8 cellular contexts compared by ENCODE assay signal in genomic region chr2:109516445-109517117, GRCh38.
DNase-seq lines count a peak whose midpoint lies in the region; ATAC-seq and TF ChIP-seq lines count a peak whose summit lies in the region.

No MANE protein-coding gene starts in this region.

- peaks cover 11% of the 10 kb centered on the region for H3K4me1 ChIP-seq in mesenchymal stem cell (ENCODE audit: control insufficient read depth, insufficient read depth, low read depth, low read length)

- ATAC-seq in HG03097 (IDR thresholded peaks at IDR 0.05; ENCODE audit: low FRiP score, unreplicated experiment): no peak

- intact Hi-C loops in activated CD4-positive, alpha-beta memory T cell treated with anti-CD3 and anti-CD28 coated beads for 36 hours (cut with micrococcal nuclease): no loop called here

- 24% methylated on average over 20 of the region's 20 CpGs for WGBS in mesenchymal stem cell

- H3K36me3 Mint-ChIP-seq in activated CD4-positive, alpha-beta memory T cell treated with anti-CD3 and anti-CD28 coated beads for 36 hours: no peaks in the 10 kb centered on the region
- H3K36me3 Mint-ChIP-seq in activated CD4-positive, alpha-beta memory T cell treated with anti-CD3 and anti-CD28 coated beads, Interleukin-2, amount 10 ng/mL, durations not matched to agents 7 days and 5 days (ENCODE audit: low read depth): no peaks in the 10 kb centered on the region
- H3K36me3 Mint-ChIP-seq in brain: no peaks in the 10 kb centered on the region

- peak overlapping the region; percentile 26 for H3K4me2 ChIP-seq in mesenchymal stem cell (ENCODE audit: low read length, poor library complexity, severe bottlenecking)

- no peaks in the 10 kb centered on the region for H3K9me3 ChIP-seq in mesenchymal stem cell (ENCODE audit: control insufficient read depth, low read length)

- no peak overlapping the region for H3K14ac ChIP-seq in mesenchymal stem cell (ENCODE audit: low read length in 2 of 2)

- no peaks in the 10 kb centered on the region for H3K79me1 ChIP-seq in mesenchymal stem cell (replicated peaks; ENCODE audit: low read length, poor library complexity, severe bottlenecking)

- H2AFZ ChIP-seq in mesenchymal stem cell (ENCODE audit: low read depth, low read length): peak overlapping the region; percentile 6

- peak; percentile 45 to 79 for TF ChIP-seq CTCF in brain (conservative IDR thresholded peaks at IDR 0.05)

- H2BK15ac ChIP-seq in mesenchymal stem cell (ENCODE audit: low read depth, poor library complexity, severe bottlenecking): no peak overlapping the region

- H3K18ac ChIP-seq in mesenchymal stem cell (ENCODE audit: low read depth in 1 of 2, low read length in 2 of 2): no peak overlapping the region

- H3K4me3 ChIP-seq in mesenchymal stem cell (ENCODE audit: insufficient read depth in 1 of 2, low read depth in 1 of 2, low read length in 2 of 2): no peak overlapping the region

- no peaks in the 10 kb centered on the region for H3K27me3 Mint-ChIP-seq in activated CD4-positive, alpha-beta memory T cell treated with anti-CD3 and anti-CD28 coated beads for 36 hours
- peaks cover 7% of the 10 kb centered on the region for H3K27me3 Mint-ChIP-seq in activated CD4-positive, alpha-beta memory T cell treated with anti-CD3 and anti-CD28 coated beads, Interleukin-2, amount 10 ng/mL, durations not matched to agents 7 days and 5 days
- peaks cover 8% of the 10 kb centered on the region for H3K27me3 Mint-ChIP-seq in brain

- H4K8ac ChIP-seq in mesenchymal stem cell (ENCODE audit: low read length): peak overlapping the region; percentile 31

- H4K91ac ChIP-seq in mesenchymal stem cell (ENCODE audit: low read length): no peak overlapping the region

- H2BK5ac ChIP-seq in mesenchymal stem cell (ENCODE audit: low read depth, low read length, poor library complexity, severe bottlenecking): no peak overlapping the region

- H2BK12ac ChIP-seq in mesenchymal stem cell (ENCODE audit: low read length in 2 of 2): no peak overlapping the region

- no peaks in the 10 kb centered on the region for H3K9me3 Mint-ChIP-seq in activated CD4-positive, alpha-beta memory T cell treated with anti-CD3 and anti-CD28 coated beads for 36 hours
- H3K9me3 Mint-ChIP-seq in activated CD4-positive, alpha-beta memory T cell treated with anti-CD3 and anti-CD28 coated beads, Interleukin-2, amount 10 ng/mL, durations not matched to agents 7 days and 5 days: no peaks in the 10 kb centered on the region
- H3K9me3 Mint-ChIP-seq in brain: peaks cover 0 to 2% (median 0%) of the 10 kb centered on the region in 5 experiments

- H3K27me3 ChIP-seq in mesenchymal stem cell (ENCODE audit: control insufficient read depth in 1 of 2, insufficient read depth in 1 of 2, low read length in 2 of 2): peaks cover 0 to 28% of the 10 kb centered on the region in 2 experiments

- POLR2A ChIA-PET in activated CD4-positive, alpha-beta memory T cell treated with anti-CD3 and anti-CD28 coated beads for 36 hours (lab: Charles Lee): no interaction called here
- POLR2A ChIA-PET in activated CD4-positive, alpha-beta memory T cell treated with anti-CD3 and anti-CD28 coated beads, Interleukin-2, amount 10 ng/mL, durations not matched to agents 7 days and 5 days (lab: Charles Lee): no interaction called here

- no peaks in the 10 kb centered on the region for H3K36me3 ChIP-seq in mesenchymal stem cell (ENCODE audit: control insufficient read depth in 1 of 2, insufficient read depth in 2 of 2, low read depth in 1 of 2, low read length in 2 of 2)

- H2BK120ac ChIP-seq in mesenchymal stem cell (ENCODE audit: low read depth, low read length): no peak overlapping the region

- H2AK5ac ChIP-seq in mesenchymal stem cell (ENCODE audit: low read length, severe bottlenecking): no peak overlapping the region

- H3K27ac ChIP-seq in mesenchymal stem cell (ENCODE audit: low read length, poor library complexity, severe bottlenecking): no peak overlapping the region

- DNase-seq in activated CD4-positive, alpha-beta memory T cell treated with anti-CD3 and anti-CD28 coated beads for 36 hours: peak; percentile 45
- no peak for DNase-seq in activated CD4-positive, alpha-beta memory T cell treated with anti-CD3 and anti-CD28 coated beads, Interleukin-2, amount 10 ng/mL, durations not matched to agents 7 days and 5 days
- DNase-seq in NCI-H1694 treated with DMSO at 0.1 percent for 48 hours (lab: John Stamatoyannopoulos, UW) (peak; percentile 39), mesenchymal stem cell (peak; percentile 68)
- DNase-seq in stimulated activated CD4-positive, alpha-beta T cell treated with anti-CD3 and anti-CD28 coated beads, Interleukin-4, amount 100 ng/mL, for 4 hours: no peak
- DNase-seq in activated CD4-positive, CD25-positive, alpha-beta regulatory T cell treated with anti-CD3 and anti-CD28 coated beads, Interleukin-2, amount 50 U/mL, for 72 hours: no peak

- CTCF ChIA-PET in activated CD4-positive, alpha-beta memory T cell treated with anti-CD3 and anti-CD28 coated beads for 36 hours (lab: Charles Lee): no interaction called here
- CTCF ChIA-PET in activated CD4-positive, alpha-beta memory T cell treated with anti-CD3 and anti-CD28 coated beads, Interleukin-2, amount 10 ng/mL, durations not matched to agents 7 days and 5 days (lab: Charles Lee): no interaction called here

- no peak overlapping the region for H3K9ac ChIP-seq in mesenchymal stem cell (ENCODE audit: low read length)

- H3K27ac Mint-ChIP-seq in activated CD4-positive, alpha-beta memory T cell treated with anti-CD3 and anti-CD28 coated beads for 36 hours: no peak overlapping the region
- H3K27ac Mint-ChIP-seq in activated CD4-positive, alpha-beta memory T cell treated with anti-CD3 and anti-CD28 coated beads, Interleukin-2, amount 10 ng/mL, durations not matched to agents 7 days and 5 days: no peak overlapping the region
- H3K27ac Mint-ChIP-seq in brain: peak overlapping the region in 2 of 5 experiments; percentile 4 to 57

- peaks cover 13% of the 10 kb centered on the region for H3K4me1 Mint-ChIP-seq in activated CD4-positive, alpha-beta memory T cell treated with anti-CD3 and anti-CD28 coated beads for 36 hours (ENCODE audit: low read depth)
- peaks cover 16% of the 10 kb centered on the region for H3K4me1 Mint-ChIP-seq in activated CD4-positive, alpha-beta memory T cell treated with anti-CD3 and anti-CD28 coated beads, Interleukin-2, amount 10 ng/mL, durations not matched to agents 7 days and 5 days
- H3K4me1 Mint-ChIP-seq in brain: peaks cover 44% of the 10 kb centered on the region

- no peak overlapping the region for H3K23ac ChIP-seq in mesenchymal stem cell (ENCODE audit: low read length in 2 of 2)

- no peak overlapping the region for H3K4me3 Mint-ChIP-seq in activated CD4-positive, alpha-beta memory T cell treated with anti-CD3 and anti-CD28 coated beads for 36 hours
- H3K4me3 Mint-ChIP-seq in activated CD4-positive, alpha-beta memory T cell treated with anti-CD3 and anti-CD28 coated beads, Interleukin-2, amount 10 ng/mL, durations not matched to agents 7 days and 5 days: no peak overlapping the region
- no peak overlapping the region for H3K4me3 Mint-ChIP-seq in brain

- H3K4ac ChIP-seq in mesenchymal stem cell (ENCODE audit: low read depth in 1 of 2, low read length in 2 of 2): no peak overlapping the region

Comparison
In these comparisons a context has a peak if more than half of its experiments do, and no peak if none do; other contexts are left out.
1. DNase-seq: peak in activated CD4-positive, alpha-beta memory T cell treated with anti-CD3 and anti-CD28 coated beads for 36 hours (single experiment), NCI-H1694 treated with DMSO at 0.1 percent for 48 hours (single experiment) and mesenchymal stem cell (single experiment); none in activated CD4-positive, alpha-beta memory T cell treated with anti-CD3 and anti-CD28 coated beads, Interleukin-2, amount 10 ng/mL, durations not matched to agents 7 days and 5 days (single experiment), stimulated activated CD4-positive, alpha-beta T cell treated with anti-CD3 and anti-CD28 coated beads, Interleukin-4, amount 100 ng/mL, for 4 hours (0 of 2) and activated CD4-positive, CD25-positive, alpha-beta regulatory T cell treated with anti-CD3 and anti-CD28 coated beads, Interleukin-2, amount 50 U/mL, for 72 hours (single experiment).